Comparison of ENCODE assay signal across 2 cellular contexts in the genomic region with DNA sequence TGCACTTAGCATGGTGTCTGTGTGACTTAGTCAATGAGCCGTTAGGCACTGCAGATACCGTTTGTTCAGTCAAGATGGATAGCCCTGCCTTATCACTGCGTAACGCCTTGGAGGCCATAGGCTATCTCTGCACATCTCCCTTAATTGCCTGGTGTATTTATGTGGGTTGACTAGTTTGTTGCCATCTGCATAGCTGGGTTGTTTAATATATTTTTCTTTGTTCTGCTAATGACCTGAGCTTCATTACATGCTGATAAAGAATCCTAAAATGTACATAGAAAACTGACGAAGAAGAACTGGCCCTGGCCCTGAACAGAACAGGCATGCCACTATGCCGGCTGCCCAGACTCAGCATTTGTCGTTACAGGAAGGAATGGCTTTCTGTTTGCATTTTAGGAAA.
A peak's percentile ranks its signal among the peaks of the same experiment; 100 is the strongest.
TF ChIP-seq lines count a peak whose summit lies in the region.

No MANE protein-coding gene starts in this region.

TF ChIP-seq in SK-N-SH, 30 proteins besides CTCF, POLR2A, EP300 and RAD21:
- peak; percentile 27; the same call in 1 of the 2 replicates for TF ChIP-seq RCOR1 (IDR thresholded peaks at IDR 0.05; ENCODE audit: low read length)
- peak; percentile 65 for TF ChIP-seq GATA2 (CRISPR knock-in tag; IDR thresholded peaks at IDR 0.05)
- no peak for TF ChIP-seq TCF12 (IDR thresholded peaks at IDR 0.05)

TF ChIP-seq in SK-N-SH treated with all-trans-retinoic acid at 6 μM for 48 hours, 23 proteins besides CTCF, POLR2A, EP300 and RAD21:
- TF ChIP-seq ZC3H10 (CRISPR knock-in tag; IDR thresholded peaks at IDR 0.05): no peak
- no peak for TF ChIP-seq RARB (CRISPR knock-in tag; IDR thresholded peaks at IDR 0.05)
- TF ChIP-seq ZFP30 (CRISPR knock-in tag; IDR thresholded peaks at IDR 0.05): no peak
- no peak for TF ChIP-seq BACH2 (CRISPR knock-in tag; IDR thresholded peaks at IDR 0.05; ENCODE audit: borderline replicate concordance)
- TF ChIP-seq ZFP3 (CRISPR knock-in tag; IDR thresholded peaks at IDR 0.05): no peak
- no peak for TF ChIP-seq TCF4 (CRISPR knock-in tag; IDR thresholded peaks at IDR 0.05; ENCODE audit: borderline replicate concordance)
- TF ChIP-seq ZNF8 (CRISPR knock-in tag; IDR thresholded peaks at IDR 0.05): no peak
- no peak for TF ChIP-seq ARNTL (CRISPR knock-in tag; IDR thresholded peaks at IDR 0.05; ENCODE audit: borderline replicate concordance, low read depth)
